Comparison of ENCODE assay signal across 8 cellular contexts in genomic region chr22:40534379-40535188, GRCh38.
DNase-seq lines count a peak whose midpoint lies in the region; ATAC-seq and TF ChIP-seq lines count a peak whose summit lies in the region.

No MANE protein-coding gene starts in this region.

- no peaks in the 10 kb centered on the region for H3K9me3 Mint-ChIP-seq in activated naive CD4-positive, alpha-beta T cell treated with anti-CD3 and anti-CD28 coated beads, Interleukin-2, amount 50 U/mL, for 72 hours

- H3K9me2 ChIP-seq in hepatocyte (replicated peaks; ENCODE audit: insufficient read depth): no peaks in the 10 kb centered on the region

- no peak overlapping the region for H2AFZ ChIP-seq in hepatocyte

- no peak for TF ChIP-seq CTCF in hepatocyte (IDR thresholded peaks at IDR 0.05; ENCODE audit: poor library complexity)

- H3K9me3 ChIP-seq in HUES48 (ENCODE audit: control insufficient read depth, insufficient read depth, low read length) (no peaks in the 10 kb centered on the region), hepatocyte (ENCODE audit: low read depth) (no peaks in the 10 kb centered on the region)

- H4K20me1 ChIP-seq in hepatocyte (ENCODE audit: insufficient read depth, poor library complexity, severe bottlenecking): no peaks in the 10 kb centered on the region

- ATAC-seq in activated naive CD4-positive, alpha-beta T cell treated with anti-CD3 and anti-CD28 coated beads, Interleukin-2, amount 50 U/mL, for 72 hours: peak; percentile 68 to 79
- no peak for ATAC-seq in HG02938 (IDR thresholded peaks at IDR 0.05; ENCODE audit: unreplicated experiment)

- H3K27ac Mint-ChIP-seq in activated naive CD4-positive, alpha-beta T cell treated with anti-CD3 and anti-CD28 coated beads, Interleukin-2, amount 50 U/mL, for 72 hours: peak overlapping the region; percentile 75 to 89

- H3K27me3 ChIP-seq in HUES48 (ENCODE audit: control insufficient read depth, insufficient read depth, low read length) (no peaks in the 10 kb centered on the region), hepatocyte (no peaks in the 10 kb centered on the region)

- peaks cover 25% of the 10 kb centered on the region for H3K79me2 ChIP-seq in hepatocyte

- H3K36me3 Mint-ChIP-seq in activated naive CD4-positive, alpha-beta T cell treated with anti-CD3 and anti-CD28 coated beads, Interleukin-2, amount 50 U/mL, for 72 hours: peaks cover 0 to 15% of the 10 kb centered on the region in 2 donors

- peak overlapping the region; percentile 53 for H3K4me2 ChIP-seq in hepatocyte

- WGBS in hepatocyte (ENCODE audit: low lambda C conversion rate, missing lambda C conversion rate): 30% methylated on average over 6 of the region's 6 CpGs

- H3K36me3 ChIP-seq in HUES48 (ENCODE audit: control insufficient read depth, insufficient read depth, low read length) (no peaks in the 10 kb centered on the region), hepatocyte (replicated peaks; ENCODE audit: insufficient read depth, low read depth) (no peaks in the 10 kb centered on the region)

- H3K4me1 ChIP-seq in HUES48 (ENCODE audit: control insufficient read depth, insufficient read depth, low read length) (peaks cover 37% of the 10 kb centered on the region), hepatocyte (ENCODE audit: insufficient read depth) (peaks cover 37% of the 10 kb centered on the region)

- DNase-seq in CD1c-positive myeloid dendritic cell (ENCODE audit: extremely low spot score) (peak; percentile 84), hepatocyte (ENCODE audit: low spot score) (peak; percentile 15), NCI-H2107 (lab: John Stamatoyannopoulos, UW) (no peak), DMS153 (lab: John Stamatoyannopoulos, UW) (no peak)
- DNase-seq in activated naive CD4-positive, alpha-beta T cell treated with anti-CD3 and anti-CD28 coated beads, Interleukin-2, amount 50 U/mL, for 72 hours (ENCODE audit: low spot score in 2 of 2): no peak

- peak overlapping the region; percentile 5; the same call in 1 of the 2 replicates for H3K9ac ChIP-seq in HUES48 (ENCODE audit: low read depth, low read length)

- H3K27ac ChIP-seq in HUES48 (ENCODE audit: low read depth, low read length) (peak overlapping the region; percentile 93), hepatocyte (peak overlapping the region; percentile 70), temporal lobe (ENCODE audit: low read depth, low read length) (peak overlapping the region; percentile 47)

- H3K4me3 ChIP-seq in HUES48 (ENCODE audit: low read depth, low read length): 0 out of 2 replicates have a peak overlapping the region, but pooled peaks have one; percentile 21
- no peak overlapping the region for H3K4me3 ChIP-seq in hepatocyte

Comparison
In these comparisons a context has a peak if more than half of its experiments do, and no peak if none do; other contexts are left out.
1. DNase-seq: peak in CD1c-positive myeloid dendritic cell (single experiment) and hepatocyte (single experiment); none in activated naive CD4-positive, alpha-beta T cell treated with anti-CD3 and anti-CD28 coated beads, Interleukin-2, amount 50 U/mL, for 72 hours (0 of 2), NCI-H2107 (single experiment) and DMS153 (single experiment).
2. Peak in every context shown above with its lines, with median percentiles within 50 percentile points of each other: H3K27ac ChIP-seq.